ENCODE assay signal across 15 cellular contexts in the genomic region with DNA sequence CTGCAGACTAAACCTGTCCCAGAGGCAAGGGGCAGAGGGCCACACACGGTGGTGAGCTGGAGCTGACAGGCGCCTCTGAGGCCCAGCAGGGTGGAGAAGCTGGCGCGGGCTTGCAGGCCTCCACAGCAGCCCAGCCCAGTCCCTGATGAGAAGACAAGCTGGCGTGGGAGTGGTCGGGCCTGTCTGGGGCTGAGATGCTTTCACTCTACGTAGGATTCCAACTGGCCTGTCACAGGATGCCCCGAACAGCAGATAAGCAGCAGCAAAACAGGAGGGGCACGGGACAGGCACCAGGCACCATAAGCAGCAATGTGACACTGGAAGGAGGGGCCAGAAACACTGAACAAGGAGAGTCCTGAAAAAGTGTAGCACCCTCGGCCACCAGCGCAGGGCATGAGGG. TPM values are rescaled to one million over a fixed set of nuclear protein-coding genes. Genes with fewer than 3 reads are reported as not detected.
DNase-seq lines count a peak whose midpoint lies in the region; ATAC-seq and TF ChIP-seq lines count a peak whose summit lies in the region.
"Had no signal": no experiment of that assay in that cellular context is flagged by ENCODE, and none has a peak within 500 bp of the region (broad histone marks: within the 10 kb centered on the region; RNA-seq: fewer than 3 reads in every experiment).

No MANE protein-coding gene starts in this region.

- H3K27me3 ChIP-seq in SJCRH30, result no peaks in the 10 kb centered on the region
- no peaks in the 10 kb centered on the region for H3K27me3 ChIP-seq in mesenchymal stem cell (ENCODE audit: control insufficient read depth in 1 of 2, insufficient read depth in 1 of 2, low read length in 2 of 2)
- no peaks in the 10 kb centered on the region for H3K27me3 ChIP-seq in mammary epithelial cell (ENCODE audit: insufficient read depth, low read length)
- H3K27me3 ChIP-seq: dorsolateral prefrontal cortex, thyroid gland had no signal

- H3K23ac ChIP-seq in mesenchymal stem cell (ENCODE audit: low read length in 2 of 2), result no peak overlapping the region

- H3K18ac ChIP-seq in mesenchymal stem cell (ENCODE audit: low read depth in 1 of 2, low read length in 2 of 2), result no peak overlapping the region

- no peak overlapping the region for H2BK15ac ChIP-seq in mesenchymal stem cell (ENCODE audit: low read depth, poor library complexity, severe bottlenecking)

- 52% methylated on average over 11 of the region's 11 CpGs for WGBS in mesenchymal stem cell
- WGBS in mammary epithelial cell (ENCODE audit: low coverage, missing lambda C conversion rate), result 85% methylated on average over 10 of the region's 11 CpGs

- H3K9me3 ChIP-seq in SJCRH30 (replicated peaks) (no peaks in the 10 kb centered on the region), mesenchymal stem cell (ENCODE audit: control insufficient read depth, low read length) (no peaks in the 10 kb centered on the region), mammary epithelial cell (replicated peaks; ENCODE audit: insufficient read depth, low read length) (no peaks in the 10 kb centered on the region)
- H3K9me3 ChIP-seq: thyroid gland had no signal

- H3K4me1 ChIP-seq in SJCRH30, result no peaks in the 10 kb centered on the region
- H3K4me1 ChIP-seq in mesenchymal stem cell (ENCODE audit: control insufficient read depth, insufficient read depth, low read depth, low read length), result peaks cover 6% of the 10 kb centered on the region
- H3K4me1 ChIP-seq in mammary epithelial cell (ENCODE audit: insufficient read depth, low read length), result no peaks in the 10 kb centered on the region

- H3K4ac ChIP-seq in mesenchymal stem cell (ENCODE audit: low read depth in 1 of 2, low read length in 2 of 2), result no peak overlapping the region

- H3K4me3 ChIP-seq in SJCRH30, result no peak overlapping the region
- H3K4me3 ChIP-seq in fibroblast of pulmonary artery (replicated peaks; ENCODE audit: low read depth, low read length), result no peak overlapping the region
- no peak overlapping the region for H3K4me3 ChIP-seq in mesenchymal stem cell (ENCODE audit: insufficient read depth in 1 of 2, low read depth in 1 of 2, low read length in 2 of 2)
- H3K4me3 ChIP-seq in mammary epithelial cell (replicated peaks in 1 of 3; ENCODE audit: insufficient read depth in 1 of 3, low read depth in 2 of 3, low read length in 3 of 3), result no peak overlapping the region
- H3K4me3 ChIP-seq: dorsolateral prefrontal cortex, thyroid gland had no signal

- H2AK5ac ChIP-seq in mesenchymal stem cell (ENCODE audit: low read length, severe bottlenecking), result no peak overlapping the region

- H3K79me2 ChIP-seq in mammary epithelial cell (ENCODE audit: insufficient read depth, low read length), result no peaks in the 10 kb centered on the region

- peak overlapping the region in 1 of 2 experiments; percentile 25 for H2BK12ac ChIP-seq in mesenchymal stem cell (ENCODE audit: low read length in 2 of 2)

- dilution Hi-C loops in mammary epithelial cell (cut with HindIII; ENCODE audit: low sequenced_read_pairs), result no loop called here

- no TSS peak for BruUV-seq in mammary epithelial cell (replicated peaks; lab: Mats Ljungman, UMichigan)

- no peak for TF ChIP-seq CTCF in fibroblast of pulmonary artery (IDR thresholded peaks at IDR 0.05; ENCODE audit: low read length, missing control alignments)
- no peak for TF ChIP-seq CTCF in mammary epithelial cell (conservative IDR thresholded peaks at IDR 0.05 in 1 of 2, IDR thresholded peaks at IDR 0.05 in 1 of 2; ENCODE audit: extremely low read depth in 1 of 2, insufficient read depth in 1 of 2, low read depth in 1 of 2, low read length in 2 of 2)
- no peak for TF ChIP-seq CTCF in GM10266 (IDR thresholded peaks at IDR 0.05; ENCODE audit: control insufficient read depth, insufficient read depth, low read depth, missing control alignments)
- TF ChIP-seq CTCF in omental fat pad (IDR thresholded peaks at IDR 0.05), result no peak

- H4K91ac ChIP-seq in mesenchymal stem cell (ENCODE audit: low read length), result no peak overlapping the region

- H3K4me2 ChIP-seq in mesenchymal stem cell (ENCODE audit: low read length, poor library complexity, severe bottlenecking) (no peak overlapping the region), mammary epithelial cell (ENCODE audit: insufficient read depth, low read depth, low read length) (no peak overlapping the region)

- in situ Hi-C loops in mammary epithelial cell (cut with MboI; ENCODE audit: low sequenced_read_pairs in 2 of 2), result no loop called here

- H4K20me1 ChIP-seq in mammary epithelial cell (ENCODE audit: insufficient read depth, low read length), result no peaks in the 10 kb centered on the region

- H2AFZ ChIP-seq in mesenchymal stem cell (ENCODE audit: low read depth, low read length), result no peak overlapping the region
- H2AFZ ChIP-seq in mammary epithelial cell (ENCODE audit: low read depth, low read length), result no peak overlapping the region

- peaks cover 12% of the 10 kb centered on the region for H3K79me1 ChIP-seq in mesenchymal stem cell (replicated peaks; ENCODE audit: low read length, poor library complexity, severe bottlenecking)

- H3K27ac ChIP-seq in SJCRH30, result no peak overlapping the region
- H3K27ac ChIP-seq in mesenchymal stem cell (ENCODE audit: low read length, poor library complexity, severe bottlenecking), result no peak overlapping the region
- H3K27ac ChIP-seq in mammary epithelial cell (ENCODE audit: insufficient read depth, low read depth, low read length), result no peak overlapping the region
- H3K27ac ChIP-seq: dorsolateral prefrontal cortex, thyroid gland had no signal

- H3K36me3 ChIP-seq in SJCRH30, result no peaks in the 10 kb centered on the region
- peaks cover 0 to 14% of the 10 kb centered on the region in 2 experiments for H3K36me3 ChIP-seq in mesenchymal stem cell (ENCODE audit: control insufficient read depth in 1 of 2, insufficient read depth in 2 of 2, low read depth in 1 of 2, low read length in 2 of 2)
- no peaks in the 10 kb centered on the region for H3K36me3 ChIP-seq in mammary epithelial cell (ENCODE audit: insufficient read depth, low read length)
- H3K36me3 ChIP-seq: thyroid gland had no signal

- ATAC-seq in HG03432 (IDR thresholded peaks at IDR 0.05; ENCODE audit: unreplicated experiment), result no peak
- ATAC-seq in omental fat pad (ENCODE audit: low FRiP score), result no peak
- ATAC-seq: activated T-cell treated with anti-CD3 and anti-CD28 coated beads, Interleukin-2, amount 50 U/mL, for 72 hours had no signal

- no peak overlapping the region for H3K9ac ChIP-seq in mesenchymal stem cell (ENCODE audit: low read length)
- no peak overlapping the region for H3K9ac ChIP-seq in mammary epithelial cell (ENCODE audit: insufficient read depth, low read length)

- CTCF ChIA-PET in mammary epithelial cell (lab: Charles Lee; ENCODE audit: low non-redundant PET), result no interaction called here

- no peak overlapping the region for H4K8ac ChIP-seq in mesenchymal stem cell (ENCODE audit: low read length)

- intact Hi-C loops in mammary epithelial cell (cut with micrococcal nuclease), result no loop called here

- no peak overlapping the region for H2BK5ac ChIP-seq in mesenchymal stem cell (ENCODE audit: low read depth, low read length, poor library complexity, severe bottlenecking)

- no peak overlapping the region for H3K14ac ChIP-seq in mesenchymal stem cell (ENCODE audit: low read length in 2 of 2)

- H2BK120ac ChIP-seq in mesenchymal stem cell (ENCODE audit: low read depth, low read length), result no peak overlapping the region

- DNase-seq in AG20443 (ENCODE audit: low spot score) (peak; percentile 69), SJCRH30 (peak; percentile 53 to 64), fibroblast of pulmonary artery (ENCODE audit: low read depth) (peak; percentile 15), mesenchymal stem cell (peak; percentile 14), mammary epithelial cell (no peak), GM10266 (ENCODE audit: extremely low spot score) (no peak), omental fat pad (ENCODE audit: low spot score) (no peak)
- DNase-seq: activated CD4-positive, alpha-beta T cell treated with anti-CD3 and anti-CD28 coated beads, Interleukin-2, amount 10 ng/mL, durations not matched to agents 24 days and 14 days; activated T-cell treated with anti-CD3 and anti-CD28 coated beads, Interleukin-2, amount 50 U/mL, for 72 hours; dorsolateral prefrontal cortex; foreskin melanocyte; NCI-H2029 treated with DMSO at 0.1 percent for 48 hours; stimulated activated CD4-positive, alpha-beta T cell treated with anti-CD3 and anti-CD28 coated beads, Interleukin-12 subunit alpha, Interleukin-12 subunit beta, amount 100 ng/mL, for 4 hours; thyroid gland had no signal

RNA-seq across cellular contexts. Expression of a gene that starts 40.1 kb away (rescaled TPM):
- total RNA-seq in SJCRH30 (2014; rRNA removed; shearing (Covaris generic)), result 62.5 and 65.2 TPM in 2 replicates
- polyA plus RNA-seq in mesenchymal stem cell (2013, experiment 1 of 2), result 19.1 TPM
- polyA plus RNA-seq in mesenchymal stem cell (2013, experiment 2 of 2), result 20.6 TPM
- total RNA-seq in mammary epithelial cell (10 to 100 TPM; 31.0 to 34.5 TPM), omental fat pad (100 to 1,000 TPM in 1 of 4 donors, 10 to 100 TPM in 3; 32.2 to 181 (median 57.1) TPM)
- 35.9 TPM for polyA plus RNA-seq in mammary epithelial cell
- 11.5 TPM for polyA minus RNA-seq in mammary epithelial cell

RNA-seq across cellular contexts. Expression of a gene that starts 55.2 kb away (rescaled TPM):
- not detected in 2 replicates for total RNA-seq in SJCRH30 (2014; rRNA removed; shearing (Covaris generic))
- 0.21 TPM for polyA plus RNA-seq in mesenchymal stem cell (2013, experiment 1 of 2)
- polyA plus RNA-seq in mesenchymal stem cell (2013, experiment 2 of 2), result 0.15 TPM
- total RNA-seq in mammary epithelial cell (1 to 10 TPM in 1 of 2 donors, not detected in 1; 1.8 TPM), omental fat pad (100 to 1,000 TPM in 3 of 4 donors, 10 to 100 TPM in 1; 76.9 to 413 (median 322) TPM)
- polyA plus RNA-seq in mammary epithelial cell, result not detected
- polyA minus RNA-seq in mammary epithelial cell, result not detected

Comparison
In these comparisons a context has a peak if more than half of its experiments do, and no peak if none do; other contexts are left out.
1. DNase-seq: peak in AG20443 (single experiment), SJCRH30 (2 of 2), fibroblast of pulmonary artery (single experiment) and mesenchymal stem cell (single experiment); none in mammary epithelial cell (single experiment), GM10266 (single experiment) and omental fat pad (single experiment).
2. RNA of a gene that starts 55.2 kb away (total RNA-seq): 76.9 to 413 TPM in omental fat pad; 1.8 TPM in mammary epithelial cell and not detected in SJCRH30; every median in the first group is over 10 times any median in the second.